20 cellular contexts compared by ENCODE assay signal in genomic region chr4:74555231-74555630, GRCh38.
DNase-seq lines count a peak whose midpoint lies in the region; ATAC-seq and TF ChIP-seq lines count a peak whose summit lies in the region.
"Had no signal": no experiment of that assay in that cellular context is flagged by ENCODE, and none has a peak within 500 bp of the region (broad histone marks: within the 10 kb centered on the region; RNA-seq: fewer than 3 reads in every experiment).

No MANE protein-coding gene starts in this region.

- RAD21 ChIA-PET in HCT116 (lab: Charles Lee; ENCODE audit: low non-redundant PET in 1 of 2, low total read pairs in 2 of 2, uncharacterized antibody in 2 of 2, unreplicated experiment in 2 of 2): no interaction called here

- POLR2A ChIA-PET in HCT116 (lab: Charles Lee): no interaction called here

- H3K9me3 ChIP-seq in HCT116 (ENCODE audit: control insufficient read depth in 1 of 2, insufficient read depth in 1 of 2, low read depth in 1 of 2, low read length in 2 of 2) (no peaks in the 10 kb centered on the region; a peak in 1 of 4 replicates), RWPE2 (ENCODE audit: severe bottlenecking) (no peaks in the 10 kb centered on the region)
- H3K9me3 ChIP-seq: thyroid gland had no signal

- CTCF ChIA-PET in HCT116 (lab: Charles Lee): no interaction called here

- no peak for TF ChIP-seq RAD21 in HCT116 (IDR thresholded peaks at IDR 0.05; ENCODE audit: low read depth)

- H3K36me3 ChIP-seq in HCT116 (ENCODE audit: control insufficient read depth in 1 of 2, insufficient read depth in 2 of 2, low read length in 2 of 2) (no peaks in the 10 kb centered on the region), RWPE2 (ENCODE audit: low read depth) (no peaks in the 10 kb centered on the region)
- H3K36me3 ChIP-seq: thyroid gland had no signal

- TF ChIP-seq CTCF in AG10803 (conservative IDR thresholded peaks at IDR 0.05; ENCODE audit: low read length) (no peak), HCT116 (IDR thresholded peaks at IDR 0.05 in 2 of 3, conservative IDR thresholded peaks at IDR 0.05 in 1 of 3; ENCODE audit: borderline replicate concordance in 1 of 3, insufficient read depth in 1 of 3, low read depth in 2 of 3, low read length in 2 of 3) (no peak), RWPE2 (IDR thresholded peaks at IDR 0.05; ENCODE audit: poor library complexity, severe bottlenecking) (no peak)

- DNase-seq in AG10803 (ENCODE audit: low read depth) (peak; percentile 22), HCT116 (ENCODE audit: low read depth, low spot score) (no peak), RWPE2 (ENCODE audit: low spot score) (no peak), fibroblast of peridontal ligament (ENCODE audit: extremely low read depth) (peak; percentile 76), substantia nigra (lab: John Stamatoyannopoulos, UW) (no peak), A172 (ENCODE audit: low spot score) (no peak)
- DNase-seq: activated naive CD8-positive, alpha-beta T cell treated with anti-CD3 and anti-CD28 coated beads, Interleukin-2, amount 10 ng/mL, durations not matched to agents 7 days and 5 days; dorsolateral prefrontal cortex; erythroblast; GOT3; immature natural killer cell; mesenchymal stem cell; naive thymus-derived CD8-positive, alpha-beta T cell; NCI-H1417 treated with DMSO at 0.1 percent for 48 hours; right cardiac atrium; SW 1271; thyroid gland had no signal

- H3K9me2 ChIP-seq in HCT116 (ENCODE audit: insufficient read depth): no peaks in the 10 kb centered on the region; the same call in 1 of the 2 replicates

- H3K27ac ChIP-seq in HCT116 (ENCODE audit: low read depth, low read length): peak overlapping the region; percentile 26; the same call in 1 of the 2 replicates
- H3K27ac ChIP-seq in RWPE2 (ENCODE audit: poor library complexity, severe bottlenecking): no peak overlapping the region
- no peak overlapping the region for H3K27ac ChIP-seq in substantia nigra (ENCODE audit: low read depth, low read length, poor library complexity, severe bottlenecking)
- H3K27ac ChIP-seq: dorsolateral prefrontal cortex, thyroid gland had no signal

- no TSS peak for BruUV-seq in HCT116 (replicated peaks; lab: Mats Ljungman, UMichigan)

- no peak for TF ChIP-seq POLR2A in HCT116 (IDR thresholded peaks at IDR 0.05; ENCODE audit: borderline replicate concordance, extremely low read depth, insufficient read depth, insufficient read length)

- H3K4me3 ChIP-seq in AG10803 (ENCODE audit: low read length) (no peak overlapping the region), HCT116 (replicated peaks in 1 of 2; ENCODE audit: low read depth in 1 of 2, low read length in 2 of 2) (no peak overlapping the region), RWPE2 (ENCODE audit: severe bottlenecking) (no peak overlapping the region)
- H3K4me3 ChIP-seq: dorsolateral prefrontal cortex, thyroid gland had no signal

- intact Hi-C loops in HCT116 (cut with micrococcal nuclease): no loop called here

- H2AFZ ChIP-seq in HCT116 (ENCODE audit: low read depth, low read length, poor library complexity, severe bottlenecking): no peak overlapping the region

- H3K79me2 ChIP-seq in HCT116 (ENCODE audit: insufficient read depth, low read length): no peaks in the 10 kb centered on the region

- H3K27me3 ChIP-seq in HCT116 (ENCODE audit: insufficient read depth, low read length) (no peaks in the 10 kb centered on the region), RWPE2 (ENCODE audit: insufficient read depth, poor library complexity, severe bottlenecking) (no peaks in the 10 kb centered on the region)
- H3K27me3 ChIP-seq: thyroid gland had no signal

- no peak overlapping the region for H3K9ac ChIP-seq in HCT116 (ENCODE audit: low read length)

- ATAC-seq in HCT116 (peak; percentile 71), RWPE2 (ENCODE audit: low read depth) (peak; percentile 85), HG03342 (IDR thresholded peaks at IDR 0.05; ENCODE audit: unreplicated experiment) (no peak), HG03039 (IDR thresholded peaks at IDR 0.05; ENCODE audit: unreplicated experiment) (no peak)
- ATAC-seq: naive thymus-derived CD8-positive, alpha-beta T cell; stimulated activated memory B cell treated with anti-CD40 and anti-IgM and Interleukin-4, amounts not matched to agents 10 μg/mL and 1 μg/mL and 100 μg/mL, for 72 hours had no signal

- peak overlapping the region; percentile 20 for H3K4me2 ChIP-seq in HCT116 (ENCODE audit: low read length)

- H3K4me1 ChIP-seq in HCT116 (ENCODE audit: control insufficient read depth in 1 of 2, insufficient read depth in 2 of 2, low read length in 2 of 2): peaks cover 9 to 37% of the 10 kb centered on the region in 2 experiments
- H3K4me1 ChIP-seq in RWPE2 (ENCODE audit: insufficient read depth, poor library complexity, severe bottlenecking): peaks cover 6% of the 10 kb centered on the region
- H3K4me1 ChIP-seq: thyroid gland had no signal

- no peaks in the 10 kb centered on the region for H4K20me1 ChIP-seq in HCT116 (ENCODE audit: insufficient read depth)

TF ChIP-seq in HCT116, 20 proteins besides CTCF, POLR2A, EP300 and RAD21 (continues in another document):
- TF ChIP-seq REST (IDR thresholded peaks at IDR 0.05; ENCODE audit: low read depth): no peak
- TF ChIP-seq POLR2AphosphoS5 (IDR thresholded peaks at IDR 0.05; ENCODE audit: low read depth, low read length): no peak
- TF ChIP-seq JUND (IDR thresholded peaks at IDR 0.05): peak; percentile 48
- no peak for TF ChIP-seq MAX (IDR thresholded peaks at IDR 0.05)
- no peak for TF ChIP-seq ZFX (IDR thresholded peaks at IDR 0.05)
- TF ChIP-seq SP1 (IDR thresholded peaks at IDR 0.05; ENCODE audit: low read depth): peak; percentile 38
- TF ChIP-seq EGR1 (IDR thresholded peaks at IDR 0.05; ENCODE audit: low read depth): no peak
- TF ChIP-seq ATF3 (IDR thresholded peaks at IDR 0.05): no peak
- no peak for TF ChIP-seq YY1 (IDR thresholded peaks at IDR 0.05; ENCODE audit: extremely low read depth, insufficient replicate concordance, low read depth, low read length)
- no peak for TF ChIP-seq EZH2 (IDR thresholded peaks at IDR 0.05)
- TF ChIP-seq CEBPB (IDR thresholded peaks at IDR 0.05; ENCODE audit: low read depth): 0 out of 2 replicates have a peak, but pooled peaks have one; percentile 14
- no peak for TF ChIP-seq ZNF274 (IDR thresholded peaks at IDR 0.05; ENCODE audit: low read depth, low read length)
- TF ChIP-seq ZBTB33 (IDR thresholded peaks at IDR 0.05; ENCODE audit: extremely low read depth, insufficient replicate concordance, low read length): no peak
- TF ChIP-seq SRF (IDR thresholded peaks at IDR 0.05; ENCODE audit: low read depth): 0 out of 2 replicates have a peak, but pooled peaks have one; percentile 50
- TF ChIP-seq FOSL1 (IDR thresholded peaks at IDR 0.05; ENCODE audit: low read depth): peak; percentile 53
- no peak for TF ChIP-seq EZH2phosphoT487 (IDR thresholded peaks at IDR 0.05; ENCODE audit: borderline replicate concordance)
- TF ChIP-seq TCF7L2 (IDR thresholded peaks at IDR 0.05; ENCODE audit: borderline replicate concordance, extremely low read depth, insufficient read depth, insufficient read length): no peak
- peak; percentile 79 for TF ChIP-seq CBX3 (IDR thresholded peaks at IDR 0.05; ENCODE audit: low read depth)
- TF ChIP-seq ELF1 (IDR thresholded peaks at IDR 0.05; ENCODE audit: borderline replicate concordance, low read depth): no peak

Comparison
In these comparisons a context has a peak if more than half of its experiments do, and no peak if none do; other contexts are left out.
1. DNase-seq: peak in AG10803 (single experiment) and fibroblast of peridontal ligament (single experiment); none in HCT116 (single experiment), RWPE2 (single experiment), substantia nigra (0 of 49) and A172 (single experiment).
2. ATAC-seq: peak in HCT116 (single experiment) and RWPE2 (single experiment); none in HG03342 (single experiment) and HG03039 (single experiment).